In genomic region chr16:68843482-68844210, GRCh38 we compare ENCODE assay signal across 9 cellular contexts. TPM values are rescaled to one million over a fixed set of nuclear protein-coding genes. Genes with fewer than 3 reads are reported as not detected.
A peak's percentile ranks its signal among the peaks of the same experiment; 100 is the strongest.
DNase-seq lines count a peak whose midpoint lies in the region; ATAC-seq, FAIRE-seq and TF ChIP-seq lines count a peak whose summit lies in the region.
"Had no signal": no experiment of that assay in that cellular context is flagged by ENCODE, and none has a peak within 500 bp of the region (broad histone marks: within the 10 kb centered on the region; RNA-seq: fewer than 3 reads in every experiment).

TSS of gene TANGO6 (plus strand) at chr16:68843531. CDS start at chr16:68843618, 87 bp downstream.

- TF ChIP-seq CTCF in AG09319 (IDR thresholded peaks at IDR 0.05; ENCODE audit: low read depth, low read length) (peak; percentile 33), kidney (IDR thresholded peaks at IDR 0.05; ENCODE audit: borderline replicate concordance, extremely low read depth, insufficient read depth) (no peak)

- H3K36me3 ChIP-seq in kidney (ENCODE audit: control insufficient read depth in 1 of 2, insufficient read depth in 2 of 2, low read length in 2 of 2): no peaks in the 10 kb centered on the region

- peak; percentile 34 for DNase-seq in AG09319 (ENCODE audit: extremely low read depth, low read depth)
- peak; percentile 64 for DNase-seq in NCI-H446 treated with DMSO at 0.1 percent for 48 hours (lab: John Stamatoyannopoulos, UW)
- peak; percentile 20 to 51 for DNase-seq in cerebellar nuclear complex (lab: John Stamatoyannopoulos, UW)
- peak; percentile 93 for DNase-seq in kidney
- peak; percentile 86 to 93 for DNase-seq in stimulated activated CD4-positive, alpha-beta T cell treated with anti-CD3 and anti-CD28 coated beads, Interleukin-15, amount 100 ng/mL, for 48 hours (ENCODE audit: low read depth in 2 of 2)

- no peaks in the 10 kb centered on the region for H3K9me3 ChIP-seq in kidney (ENCODE audit: control insufficient read depth in 1 of 2, low read length in 2 of 2)

- ATAC-seq in GM19023 (IDR thresholded peaks at IDR 0.05; ENCODE audit: unreplicated experiment) (peak; percentile 91), HG03280 (IDR thresholded peaks at IDR 0.05; ENCODE audit: unreplicated experiment) (peak; percentile 91)
- ATAC-seq in activated CD4-positive, CD25-positive, alpha-beta regulatory T cell treated with anti-CD3 and anti-CD28 coated beads, Interleukin-2, amount 50 U/mL, for 24 hours: peak; percentile 94 to 95

- H3K27ac ChIP-seq in kidney (ENCODE audit: low read depth in 2 of 2, low read length in 2 of 2): peak within 1 kb of the TSS; percentile 80 to 84

- intact Hi-C loops in kidney (cut with DNase I): no loop called here

- H3K4me3 ChIP-seq in kidney (ENCODE audit: low read length in 2 of 2): peak within 1 kb of the TSS; percentile 79 to 86

- peaks cover 3 to 6% of the 10 kb centered on the region in 2 donors for H3K4me1 ChIP-seq in kidney (ENCODE audit: control insufficient read depth in 1 of 2, insufficient read depth in 1 of 2, low read depth in 1 of 2, low read length in 2 of 2)

- H3K9ac ChIP-seq in kidney (ENCODE audit: low read length in 2 of 2): peak within 1 kb of the TSS; percentile 77 to 80

- no peak for FAIRE-seq in kidney (lab: Jason Lieb, UNC)
- FAIRE-seq: TTC549 had no signal

RNA-seq across cellular contexts. Expression of gene TANGO6, which starts in this region (rescaled TPM):
- 20.6 TPM for total RNA-seq in kidney
- polyA plus RNA-seq in kidney (ENCODE audit: insufficient read depth, low read depth, low replicate concordance): 4.5 TPM

Comparison
In these comparisons a context has a peak if more than half of its experiments do, and no peak if none do; other contexts are left out.
1. Peak in every context shown above with its lines: DNase-seq, ATAC-seq, H3K4me3 ChIP-seq and H3K27ac ChIP-seq.
2. DNase-seq: peak in every context shown above with its lines; median percentile 93 in kidney; 90 in stimulated activated CD4-positive, alpha-beta T cell treated with anti-CD3 and anti-CD28 coated beads, Interleukin-15, amount 100 ng/mL, for 48 hours; 64 in NCI-H446 treated with DMSO at 0.1 percent for 48 hours; 36 in cerebellar nuclear complex; 34 in AG09319.